Comparison of ENCODE assay signal across 9 cellular contexts in genomic region chr17:75927286-75927922, GRCh38. TPM values are rescaled to one million over a fixed set of nuclear protein-coding genes. Genes with fewer than 3 reads are reported as not detected.
A peak's percentile ranks its signal among the peaks of the same experiment; 100 is the strongest.
DNase-seq lines count a peak whose midpoint lies in the region; ATAC-seq and TF ChIP-seq lines count a peak whose summit lies in the region.
"Had no signal": no experiment of that assay in that cellular context is flagged by ENCODE, and none has a peak within 500 bp of the region (broad histone marks: within the 10 kb centered on the region; RNA-seq: fewer than 3 reads in every experiment).

No MANE protein-coding gene starts in this region.

- H3K27me3 Mint-ChIP-seq in activated CD4-positive, alpha-beta T cell treated with anti-CD3 and anti-CD28 coated beads for 36 hours: no peaks in the 10 kb centered on the region
- H3K27me3 Mint-ChIP-seq: activated naive CD8-positive, alpha-beta T cell had no signal

- peak; percentile 27 for DNase-seq in activated CD4-positive, alpha-beta T cell treated with anti-CD3 and anti-CD28 coated beads for 36 hours
- no peak for DNase-seq in activated CD4-positive, alpha-beta T cell treated with anti-CD3 and anti-CD28 coated beads for 4 hours
- DNase-seq in NCI-H69 (lab: John Stamatoyannopoulos, UW) (peak; percentile 71), fibroblast of villous mesenchyme (ENCODE audit: low read depth) (peak; percentile 45), upper lobe of left lung (peak in 1 of 2 donors; percentile 64), caudate nucleus (lab: John Stamatoyannopoulos, UW) (no peak), NCI-H446 treated with DMSO at 0.1 percent for 48 hours (lab: John Stamatoyannopoulos, UW) (no peak), NCI-H510A treated with DMSO at 0.1 percent for 48 hours (lab: John Stamatoyannopoulos, UW) (no peak)

- H3K27ac ChIP-seq in upper lobe of left lung (no peak overlapping the region), caudate nucleus (ENCODE audit: low read depth, low read length) (no peak overlapping the region)

- peaks cover 15% of the 10 kb centered on the region for H3K36me3 Mint-ChIP-seq in activated CD4-positive, alpha-beta T cell treated with anti-CD3 and anti-CD28 coated beads for 36 hours (ENCODE audit: low read depth)
- H3K36me3 Mint-ChIP-seq: activated naive CD8-positive, alpha-beta T cell had no signal

- peak; percentile 16 for TF ChIP-seq CTCF in fibroblast of villous mesenchyme (IDR thresholded peaks at IDR 0.05; ENCODE audit: insufficient read depth, low read depth, low read length)
- TF ChIP-seq CTCF in upper lobe of left lung (IDR thresholded peaks at IDR 0.05): peak in 5 of 6 experiments; percentile 30 to 72 (median 36)

- ATAC-seq in activated CD4-positive, alpha-beta T cell treated with anti-CD3 and anti-CD28 coated beads for 36 hours: no peak
- ATAC-seq in upper lobe of left lung (ENCODE audit: low FRiP score in 2 of 2): peak; percentile 35 to 72

- TF ChIP-seq POLR2A in upper lobe of left lung (IDR thresholded peaks at IDR 0.05): no peak

- intact Hi-C loops in activated CD4-positive, alpha-beta T cell treated with anti-CD3 and anti-CD28 coated beads for 36 hours (cut with DNase I, micrococcal nuclease): no loop called here

- CTCF ChIA-PET in activated CD4-positive, alpha-beta T cell treated with anti-CD3 and anti-CD28 coated beads for 36 hours (lab: Charles Lee): interaction anchor here (0.7 to 2.6 kb wide), 9 partner anchors 11 to 515 kb away, joined by 3 to 8 read pairs (median 3); partner anchors contain the start of gene MRPL38

- H3K4me3 ChIP-seq in fibroblast of villous mesenchyme (ENCODE audit: low read depth, low read length) (no peak overlapping the region), upper lobe of left lung (no peak overlapping the region)

- no peak overlapping the region for H3K27ac Mint-ChIP-seq in activated CD4-positive, alpha-beta T cell treated with anti-CD3 and anti-CD28 coated beads for 36 hours
- H3K27ac Mint-ChIP-seq: activated naive CD8-positive, alpha-beta T cell had no signal

- H3K9me3 Mint-ChIP-seq in activated CD4-positive, alpha-beta T cell treated with anti-CD3 and anti-CD28 coated beads for 36 hours (ENCODE audit: low read depth): no peaks in the 10 kb centered on the region

- no peaks in the 10 kb centered on the region for H3K4me1 Mint-ChIP-seq in activated CD4-positive, alpha-beta T cell treated with anti-CD3 and anti-CD28 coated beads for 36 hours

- H3K9me3 ChIP-seq in upper lobe of left lung: no peaks in the 10 kb centered on the region

- peaks cover 0 to 4% (median 0%) of the 10 kb centered on the region in 4 donors for H3K36me3 ChIP-seq in upper lobe of left lung

- H3K4me3 Mint-ChIP-seq in activated CD4-positive, alpha-beta T cell treated with anti-CD3 and anti-CD28 coated beads for 36 hours: no peak overlapping the region
- H3K4me3 Mint-ChIP-seq: activated naive CD8-positive, alpha-beta T cell had no signal

- H3K27me3 ChIP-seq in upper lobe of left lung: no peaks in the 10 kb centered on the region

- POLR2A ChIA-PET in activated CD4-positive, alpha-beta T cell treated with anti-CD3 and anti-CD28 coated beads for 36 hours (lab: Charles Lee): no interaction called here

- peaks cover 0 to 9% (median 0%) of the 10 kb centered on the region in 4 donors for H3K4me1 ChIP-seq in upper lobe of left lung

- no peak for TF ChIP-seq EP300 in upper lobe of left lung (IDR thresholded peaks at IDR 0.05)

- 43 to 73% methylated on average over 1 to 6 of the region's 6 CpGs for WGBS in upper lobe of left lung, 2 donors

RNA-seq across cellular contexts. Expression of gene FBF1, which starts 13.4 kb away (rescaled TPM):
- total RNA-seq in activated CD4-positive, alpha-beta T cell treated with anti-CD3 and anti-CD28 coated beads for 36 hours: 10 to 100 TPM; 16.2 to 18.0 TPM
- total RNA-seq in fibroblast of villous mesenchyme (15.5 and 16.0 TPM in 2 replicates), upper lobe of left lung (10 to 100 TPM in 4 of 6 donors, 1 to 10 TPM in 2; 9.3 to 66.0 (median 14.3) TPM)

RNA-seq across cellular contexts. Expression of gene MRPL38, which starts 22.7 kb away (rescaled TPM):
- total RNA-seq in activated CD4-positive, alpha-beta T cell treated with anti-CD3 and anti-CD28 coated beads for 36 hours: 100 to 1,000 TPM in 1 of 2 experiments, 10 to 100 TPM in 1; 98.0 to 115 TPM
- total RNA-seq in fibroblast of villous mesenchyme (33.7 and 45.1 TPM in 2 replicates), upper lobe of left lung (100 to 1,000 TPM in 1 of 6 donors, 10 to 100 TPM in 5; 35.4 to 115 (median 77.0) TPM)

RNA-seq across cellular contexts. Expression of gene TRIM65, which starts 30.7 kb away (rescaled TPM):
- 10 to 100 TPM; 28.9 to 31.9 TPM for total RNA-seq in activated CD4-positive, alpha-beta T cell treated with anti-CD3 and anti-CD28 coated beads for 36 hours
- total RNA-seq in fibroblast of villous mesenchyme (21.9 and 22.5 TPM in 2 replicates), upper lobe of left lung (10 to 100 TPM; 23.4 to 35.1 (median 28.2) TPM)

RNA-seq across cellular contexts. Expression of gene TRIM47, which starts 49.0 kb away (rescaled TPM):
- total RNA-seq in activated CD4-positive, alpha-beta T cell treated with anti-CD3 and anti-CD28 coated beads for 36 hours: 10 to 100 TPM; 13.4 to 19.9 TPM
- total RNA-seq in fibroblast of villous mesenchyme (13.5 and 15.1 TPM in 2 replicates), upper lobe of left lung (10 to 100 TPM; 20.1 to 55.6 (median 33.3) TPM)

RNA-seq across cellular contexts. Expression of gene ACOX1, which starts 51.6 kb away (rescaled TPM):
- total RNA-seq in activated CD4-positive, alpha-beta T cell treated with anti-CD3 and anti-CD28 coated beads for 36 hours: 10 to 100 TPM; 27.7 to 33.1 TPM
- total RNA-seq in fibroblast of villous mesenchyme: 64.4 and 79.9 TPM in 2 replicates
- 10 to 100 TPM; 33.2 to 84.2 (median 57.4) TPM for total RNA-seq in upper lobe of left lung

Comparison
In these comparisons a context has a peak if more than half of its experiments do, and no peak if none do; other contexts are left out.
1. DNase-seq: peak in activated CD4-positive, alpha-beta T cell treated with anti-CD3 and anti-CD28 coated beads for 36 hours (single experiment), NCI-H69 (single experiment) and fibroblast of villous mesenchyme (single experiment); none in activated CD4-positive, alpha-beta T cell treated with anti-CD3 and anti-CD28 coated beads for 4 hours (0 of 2), caudate nucleus (0 of 61), NCI-H446 treated with DMSO at 0.1 percent for 48 hours (single experiment) and NCI-H510A treated with DMSO at 0.1 percent for 48 hours (single experiment).